In genomic region chr3:112984485-112984884, GRCh38 we compare ENCODE assay signal across 11 cellular contexts. TPM values are rescaled to one million over a fixed set of nuclear protein-coding genes. Genes with fewer than 3 reads are reported as not detected.
DNase-seq lines count a peak whose midpoint lies in the region; ATAC-seq and TF ChIP-seq lines count a peak whose summit lies in the region.
"Had no signal": no experiment of that assay in that cellular context is flagged by ENCODE, and none has a peak within 500 bp of the region (broad histone marks: within the 10 kb centered on the region; RNA-seq: fewer than 3 reads in every experiment).

No MANE protein-coding gene starts in this region.

- CTCF ChIA-PET in activated CD4-positive, alpha-beta T cell treated with anti-CD3 and anti-CD28 coated beads, Interleukin-2, amount 10 ng/mL, durations not matched to agents 7 days and 5 days (lab: Charles Lee), result interaction anchor here (0.7 to 2.0 kb wide), 5 partner anchors 9 to 402 kb away, joined by 3 to 7 read pairs (median 4); partner anchors contain the start of gene CD200R1

- H3K4me3 ChIP-seq in mucosa of descending colon (no peak overlapping the region), Karpas-422 (ENCODE audit: low read length) (no peak overlapping the region)

- no peaks in the 10 kb centered on the region for H3K9me3 ChIP-seq in mucosa of descending colon
- H3K9me3 ChIP-seq in Karpas-422 (ENCODE audit: low read length), result no peaks in the 10 kb centered on the region

- H3K79me2 ChIP-seq in Karpas-422 (ENCODE audit: low read length), result no peaks in the 10 kb centered on the region

- H3K9ac ChIP-seq in Karpas-422 (ENCODE audit: low read length), result no peak overlapping the region

- no peaks in the 10 kb centered on the region for H3K36me3 Mint-ChIP-seq in activated CD4-positive, alpha-beta T cell treated with anti-CD3 and anti-CD28 coated beads, Interleukin-2, amount 10 ng/mL, durations not matched to agents 7 days and 5 days (ENCODE audit: low read depth)

- no peaks in the 10 kb centered on the region for H3K27me3 ChIP-seq in Karpas-422 (ENCODE audit: low read length)

- no peak overlapping the region for H2AFZ ChIP-seq in Karpas-422 (ENCODE audit: low read length)

- peak; percentile 45 for ATAC-seq in mucosa of descending colon
- no peak for ATAC-seq in GM21390 (IDR thresholded peaks at IDR 0.05; ENCODE audit: unreplicated experiment)

- intact Hi-C loops in mucosa of descending colon (cut with DNase I, micrococcal nuclease), result no loop called here

- peak in 2 of 3 experiments; percentile 32 to 64 for DNase-seq in NCI-H1417 (lab: John Stamatoyannopoulos, UW)
- DNase-seq in NCI-H1417 treated with DMSO at 0.1 percent for 48 hours (lab: John Stamatoyannopoulos, UW), result no peak
- peak; percentile 19 for DNase-seq in LHCN-M2 (ENCODE audit: low read depth)
- DNase-seq in activated CD4-positive, alpha-beta T cell treated with anti-CD3 and anti-CD28 coated beads, Interleukin-2, amount 10 ng/mL, durations not matched to agents 7 days and 5 days, result peak; percentile 36
- DNase-seq in mucosa of descending colon, result peak in 1 of 3 donors; percentile 40
- no peak for DNase-seq in Karpas-422
- no peak for DNase-seq in hippocampal formation (lab: John Stamatoyannopoulos, UW)
- DNase-seq: GOT3, posterior cingulate gyrus had no signal

- no peak overlapping the region for H3K27ac Mint-ChIP-seq in activated CD4-positive, alpha-beta T cell treated with anti-CD3 and anti-CD28 coated beads, Interleukin-2, amount 10 ng/mL, durations not matched to agents 7 days and 5 days

- no peak for TF ChIP-seq CTCF in mucosa of descending colon (IDR thresholded peaks at IDR 0.05)

- peaks cover 50% of the 10 kb centered on the region for H3K4me1 Mint-ChIP-seq in activated CD4-positive, alpha-beta T cell treated with anti-CD3 and anti-CD28 coated beads, Interleukin-2, amount 10 ng/mL, durations not matched to agents 7 days and 5 days

- POLR2A ChIA-PET in activated CD4-positive, alpha-beta T cell treated with anti-CD3 and anti-CD28 coated beads, Interleukin-2, amount 10 ng/mL, durations not matched to agents 7 days and 5 days (lab: Charles Lee), result no interaction called here

- no peaks in the 10 kb centered on the region for H3K9me3 Mint-ChIP-seq in activated CD4-positive, alpha-beta T cell treated with anti-CD3 and anti-CD28 coated beads, Interleukin-2, amount 10 ng/mL, durations not matched to agents 7 days and 5 days

- H3K4me2 ChIP-seq in Karpas-422 (ENCODE audit: low read depth, low read length, poor library complexity, severe bottlenecking), result no peak overlapping the region

- H3K9me2 ChIP-seq in Karpas-422 (replicated peaks; ENCODE audit: insufficient read depth, low read length), result no peaks in the 10 kb centered on the region

- H4K20me1 ChIP-seq in Karpas-422 (ENCODE audit: insufficient read depth, low read depth, low read length), result no peaks in the 10 kb centered on the region

- H3K36me3 ChIP-seq in mucosa of descending colon (ENCODE audit: low read depth) (no peaks in the 10 kb centered on the region), Karpas-422 (ENCODE audit: insufficient read depth, low read length) (no peaks in the 10 kb centered on the region)

- no peak overlapping the region for H3K4me3 Mint-ChIP-seq in activated CD4-positive, alpha-beta T cell treated with anti-CD3 and anti-CD28 coated beads, Interleukin-2, amount 10 ng/mL, durations not matched to agents 7 days and 5 days

- H3K4me1 ChIP-seq in mucosa of descending colon (ENCODE audit: low read depth), result no peaks in the 10 kb centered on the region
- H3K4me1 ChIP-seq in Karpas-422 (ENCODE audit: low read length), result peaks cover 6% of the 10 kb centered on the region; the same call in 1 of the 2 replicates

- no peaks in the 10 kb centered on the region for H3K27me3 Mint-ChIP-seq in activated CD4-positive, alpha-beta T cell treated with anti-CD3 and anti-CD28 coated beads, Interleukin-2, amount 10 ng/mL, durations not matched to agents 7 days and 5 days

- H3K27ac ChIP-seq in Karpas-422 (ENCODE audit: low read length), result no peak overlapping the region

RNA-seq across cellular contexts. Expression of gene GTPBP8, which starts 6.3 kb away (rescaled TPM):
- total RNA-seq in LHCN-M2 (2014; rRNA removed), result 23.1 and 28.3 TPM in 2 replicates
- polyA plus RNA-seq in LHCN-M2 (2012), result 10.1 TPM
- total RNA-seq in activated CD4-positive, alpha-beta T cell treated with anti-CD3 and anti-CD28 coated beads, Interleukin-2, amount 10 ng/mL, durations not matched to agents 7 days and 5 days, result 10 to 100 TPM; 27.6 to 29.6 TPM
- 10 to 100 TPM; 11.8 to 17.4 (median 17.0) TPM for total RNA-seq in mucosa of descending colon
- total RNA-seq in Karpas-422 (2014; rRNA removed; shearing (Covaris generic); ENCODE audit: low replicate concordance), result 28.4 and 36.0 TPM in 2 replicates

RNA-seq across cellular contexts. Expression of gene CD200R1, which starts 9.6 kb away (rescaled TPM):
- total RNA-seq in LHCN-M2 (2014; rRNA removed) (not detected in 2 replicates), mucosa of descending colon (1 to 10 TPM in 2 of 3 donors, under 1 TPM in 1; 0.52 to 2.6 (median 1.8) TPM)
- not detected for polyA plus RNA-seq in LHCN-M2 (2012)
- total RNA-seq in activated CD4-positive, alpha-beta T cell treated with anti-CD3 and anti-CD28 coated beads, Interleukin-2, amount 10 ng/mL, durations not matched to agents 7 days and 5 days, result 1 to 10 TPM; 8.8 TPM
- total RNA-seq in Karpas-422 (2014; rRNA removed; shearing (Covaris generic); ENCODE audit: low replicate concordance), result not detected in 2 replicates
- total RNA-seq: A172 had no signal

Comparison
In these comparisons a context has a peak if more than half of its experiments do, and no peak if none do; other contexts are left out.
1. DNase-seq: peak in NCI-H1417 (2 of 3), LHCN-M2 (single experiment) and activated CD4-positive, alpha-beta T cell treated with anti-CD3 and anti-CD28 coated beads, Interleukin-2, amount 10 ng/mL, durations not matched to agents 7 days and 5 days (single experiment); none in NCI-H1417 treated with DMSO at 0.1 percent for 48 hours (single experiment), Karpas-422 (single experiment) and hippocampal formation (0 of 2).